In genomic region chr4:8849266-8850073, GRCh38 we compare ENCODE assay signal across 1 cellular context.
TF ChIP-seq lines count a peak whose summit lies in the region.

No MANE protein-coding gene starts in this region.

TF ChIP-seq in H1, 55 proteins besides CTCF, POLR2A, EP300 and RAD21:
- TF ChIP-seq PHF8 (conservative IDR thresholded peaks at IDR 0.05; ENCODE audit: low read depth, low read length) (no peak), ZNF274 (IDR thresholded peaks at IDR 0.05; ENCODE audit: borderline replicate concordance, extremely low read depth, low read length) (no peak), SUZ12 (IDR thresholded peaks at IDR 0.05; ENCODE audit: low read length) (no peak), CREB1 (IDR thresholded peaks at IDR 0.05) (no peak), CBX8 (IDR thresholded peaks at IDR 0.05; ENCODE audit: borderline replicate concordance, low read depth, low read length) (no peak)
